9 cellular contexts compared by ENCODE assay signal in the genomic region with DNA sequence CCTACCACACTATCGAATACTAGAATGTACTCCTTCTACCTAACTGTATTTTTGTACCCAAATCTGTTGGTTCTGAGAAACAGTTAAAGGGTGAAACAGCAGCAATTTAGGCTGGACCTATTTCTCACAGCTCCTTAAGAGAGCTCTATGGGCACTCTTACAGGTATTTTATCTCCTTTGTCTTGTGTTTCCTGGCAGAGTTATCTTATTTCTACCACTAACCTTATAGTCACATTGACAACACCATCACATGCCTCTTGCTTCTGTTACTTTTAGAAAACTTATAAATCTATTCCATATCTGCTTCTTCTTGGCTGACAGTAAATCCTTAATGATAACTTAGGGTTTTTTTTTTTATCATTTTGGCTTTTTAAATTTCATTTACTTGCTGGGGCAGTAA.
"Had no signal": no experiment of that assay in that cellular context is flagged by ENCODE, and none has a peak within 500 bp of the region (broad histone marks: within the 10 kb centered on the region; RNA-seq: fewer than 3 reads in every experiment).

No MANE protein-coding gene starts in this region.

- H3K27ac ChIP-seq: GM23248 had no signal

- H3K9me3 ChIP-seq: HAP-1 had no signal

- FAIRE-seq: HTR-8/SVneo had no signal

- DNase-seq: GM23248, GOT3, H7, HFFc6, IMR-90, KBM-7 had no signal

- H3K4me3 Mint-ChIP-seq: HFFc6 had no signal

- H3K4me1 ChIP-seq: HAP-1 had no signal

- H2AFZ ChIP-seq: GM23248 had no signal

- ATAC-seq: HCT116 had no signal

- H3K9ac ChIP-seq: GM23248 had no signal

- H3K27ac Mint-ChIP-seq: HFFc6 had no signal

- H3K4me3 ChIP-seq: GM23248, HAP-1 had no signal

- H3K36me3 ChIP-seq: HAP-1 had no signal
